Comparison of ENCODE assay signal across 34 cellular contexts in the genomic region with DNA sequence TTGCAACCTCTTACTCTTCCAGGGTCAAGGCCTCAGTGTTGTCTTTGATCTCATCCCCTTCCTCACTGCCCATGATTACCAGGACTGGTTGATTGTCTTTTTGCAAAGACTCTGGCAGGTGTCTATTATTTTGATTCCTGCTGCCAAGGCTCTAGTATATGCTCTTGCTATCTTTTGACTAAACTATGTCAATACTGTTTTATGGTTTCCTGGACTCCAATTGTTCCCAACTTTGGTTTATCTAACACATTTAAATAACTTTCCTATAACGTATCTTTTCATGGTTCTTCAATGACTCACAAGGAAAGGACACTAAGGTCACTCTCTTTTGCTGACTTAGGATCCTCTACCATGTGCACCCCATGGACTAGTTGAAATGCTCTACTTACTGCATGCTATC.
DNase-seq lines count a peak whose midpoint lies in the region; ATAC-seq, FAIRE-seq and TF ChIP-seq lines count a peak whose summit lies in the region.
"Had no signal": no experiment of that assay in that cellular context is flagged by ENCODE, and none has a peak within 500 bp of the region (broad histone marks: within the 10 kb centered on the region; RNA-seq: fewer than 3 reads in every experiment).

No MANE protein-coding gene starts in this region.

- H3K79me2 ChIP-seq in ACC112 (ENCODE audit: control insufficient read depth, insufficient read depth, low read length, unreplicated experiment): no peaks in the 10 kb centered on the region

- no peak for FAIRE-seq in GM12892 (lab: Jason Lieb, UNC)
- FAIRE-seq: bronchial epithelial cell, GM18507, keratinocyte had no signal

- H3K4me3 ChIP-seq in ACC112 (ENCODE audit: low read depth, low read length) (peak overlapping the region; percentile 23; the same call in 1 of the 2 replicates), mucosa of descending colon (no peak overlapping the region)
- H3K4me3 ChIP-seq: colonic mucosa, prostate gland had no signal

- H3K36me3 ChIP-seq in ACC112 (ENCODE audit: insufficient read depth, low read length) (peaks cover 4% of the 10 kb centered on the region; the same call in 1 of the 2 replicates), mucosa of descending colon (ENCODE audit: low read depth) (no peaks in the 10 kb centered on the region)
- H3K36me3 ChIP-seq: colonic mucosa, prostate gland, WERI-Rb-1 had no signal

- TF ChIP-seq POLR2A in GM12892 (IDR thresholded peaks at IDR 0.05; ENCODE audit: low read depth, low read length): no peak

- H3K4me1 ChIP-seq in ACC112 (ENCODE audit: control insufficient read depth, insufficient read depth, low read length, unreplicated experiment) (peaks cover 52% of the 10 kb centered on the region), mucosa of descending colon (ENCODE audit: low read depth) (no peaks in the 10 kb centered on the region)
- H3K4me1 ChIP-seq: colonic mucosa, prostate gland had no signal

- DNase-seq in LHCN-M2 (ENCODE audit: low read depth): peak; percentile 72
- DNase-seq in dermis microvascular lymphatic vessel endothelial cell (ENCODE audit: low read depth in 2 of 2): peak; percentile 45 to 93
- no peak for DNase-seq in mucosa of descending colon
- no peak for DNase-seq in GM12892 (ENCODE audit: insufficient read length)
- no peak for DNase-seq in T-helper 9 cell
- no peak for DNase-seq in GDM1 (lab: John Stamatoyannopoulos, UW)
- DNase-seq in cardiac septum (ENCODE audit: low spot score): no peak
- DNase-seq: 8988T; activated CD4-positive, alpha-beta T cell treated with anti-CD3 and anti-CD28 coated beads for 48 hours; activated CD8-positive, alpha-beta memory T cell treated with anti-CD3 and anti-CD28 coated beads for 24 hours; activated T-cell treated with anti-CD3 and anti-CD28 coated beads for 4 hours; amniotic stem cell; colonic mucosa; DMS79; effector memory CD4-positive, alpha-beta T cell; glutamatergic neuron; KBM-7; MM.1S; natural killer cell; NCI-H2029 treated with DMSO at 0.1 percent for 48 hours; NCI-H226; NCI-H748 treated with DMSO at 0.1 percent for 48 hours; occipital lobe; SIG-M5; SW 1271; trophoblast cell; WERI-Rb-1 had no signal

- peak overlapping the region; percentile 72 for H3K27ac ChIP-seq in ACC112 (ENCODE audit: low read depth, low read length)
- H3K27ac ChIP-seq: colonic mucosa, prostate gland, WERI-Rb-1 had no signal

- peak; percentile 84 for ATAC-seq in mucosa of descending colon
- ATAC-seq: natural killer cell; Panc1; stimulated activated effector memory CD8-positive, alpha-beta T cell treated with anti-CD3 and anti-CD28 coated beads, Interleukin-12 subunit alpha, Interleukin-12 subunit beta, amount 100 ng/mL, for 72 hours had no signal

- no peaks in the 10 kb centered on the region for H3K9me3 ChIP-seq in mucosa of descending colon
- H3K9me3 ChIP-seq: colonic mucosa, prostate gland had no signal

- no peak for TF ChIP-seq CTCF in mucosa of descending colon (IDR thresholded peaks at IDR 0.05)

- no peaks in the 10 kb centered on the region for H3K27me3 ChIP-seq in ACC112 (ENCODE audit: insufficient read depth, low read length)
- H3K27me3 ChIP-seq: colonic mucosa had no signal

- intact Hi-C loops in mucosa of descending colon (cut with DNase I, micrococcal nuclease): no loop called here
- intact Hi-C loops in cardiac septum (cut with DNase I): no loop called here

- peak overlapping the region; percentile 37 for H2AFZ ChIP-seq in ACC112 (ENCODE audit: low read length, unreplicated experiment)

Comparison
In these comparisons a context has a peak if more than half of its experiments do, and no peak if none do; other contexts are left out.
1. DNase-seq: peak in LHCN-M2 (single experiment) and dermis microvascular lymphatic vessel endothelial cell (2 of 2); none in mucosa of descending colon (0 of 3), GM12892 (single experiment), T-helper 9 cell (single experiment), GDM1 (single experiment) and cardiac septum (single experiment).